Comparison of ENCODE assay signal across 20 cellular contexts in the genomic region with DNA sequence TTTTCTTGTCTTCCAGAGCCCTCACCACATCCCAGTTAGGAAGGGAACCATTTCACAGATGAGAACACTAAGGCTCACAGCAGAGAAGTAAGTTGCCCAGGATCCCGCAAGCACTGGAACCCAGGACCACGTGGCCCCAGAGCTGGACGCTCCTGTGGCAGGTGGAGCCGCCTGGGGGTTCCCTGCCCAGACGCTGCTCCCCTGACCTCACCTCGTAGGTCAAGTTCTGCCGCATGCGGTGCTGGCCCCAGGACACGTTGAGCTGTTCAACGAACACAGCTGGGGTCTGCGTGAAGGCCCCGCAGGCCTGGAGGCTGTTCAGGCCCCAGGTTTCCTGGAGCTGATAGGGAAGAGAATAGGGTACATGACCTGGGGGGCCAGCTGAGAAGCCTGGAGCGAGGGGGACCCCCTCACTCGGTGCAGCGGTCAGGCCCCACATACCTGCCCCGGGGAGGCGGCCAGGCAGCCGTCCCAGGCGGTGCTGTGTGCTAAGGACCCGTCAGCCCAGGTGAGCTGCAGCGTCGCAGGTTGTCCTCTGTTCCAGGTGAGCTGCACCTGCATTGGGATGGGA. TPM values are rescaled to one million over a fixed set of nuclear protein-coding genes. Genes with fewer than 3 reads are reported as not detected.
DNase-seq lines count a peak whose midpoint lies in the region; ATAC-seq and TF ChIP-seq lines count a peak whose summit lies in the region.
"Had no signal": no experiment of that assay in that cellular context is flagged by ENCODE, and none has a peak within 500 bp of the region (broad histone marks: within the 10 kb centered on the region; RNA-seq: fewer than 3 reads in every experiment).

No MANE protein-coding gene starts in this region.

- no peaks in the 10 kb centered on the region for H3K79me2 ChIP-seq in osteoblast (ENCODE audit: insufficient read depth, low read length)

- ATAC-seq in Right ventricle myocardium superior (ENCODE audit: poor library complexity) (no peak), Right ventricle myocardium inferior (no peak), GM18511 (IDR thresholded peaks at IDR 0.05; ENCODE audit: unreplicated experiment) (no peak), HG03139 (IDR thresholded peaks at IDR 0.05; ENCODE audit: unreplicated experiment) (no peak)

- H3K27me3 ChIP-seq in osteoblast (ENCODE audit: insufficient read depth, low read length), result no peaks in the 10 kb centered on the region
- H3K27me3 ChIP-seq: BE2C had no signal

- no peaks in the 10 kb centered on the region for H3K4me1 ChIP-seq in osteoblast (ENCODE audit: insufficient read depth, low read length)
- H3K4me1 ChIP-seq: BE2C had no signal

- H3K9me3 ChIP-seq in osteoblast (ENCODE audit: low read depth, low read length), result no peaks in the 10 kb centered on the region
- H3K9me3 ChIP-seq: BE2C had no signal

- peak; percentile 34 for DNase-seq in Right ventricle myocardium superior
- DNase-seq in Right ventricle myocardium inferior (ENCODE audit: missing footprints), result no peak
- peak; percentile 14 for DNase-seq in D341Med (ENCODE audit: low spot score)
- DNase-seq in glutamatergic neuron, result peak; percentile 5
- peak; percentile 84 for DNase-seq in osteoblast (ENCODE audit: insufficient read length, low spot score, missing footprints)
- DNase-seq in immature natural killer cell, result no peak
- DNase-seq: 8988T, ACHN, BE2C, IMR-90, MM.1S, NCI-H1694, NCI-H2029 treated with DMSO at 0.1 percent for 48 hours, NCI-H446 treated with DMSO at 0.1 percent for 48 hours, NCI-H526 treated with DMSO at 0.1 percent for 48 hours, PC-9, SHP77 had no signal

- H3K4me3 ChIP-seq in osteoblast (ENCODE audit: insufficient read depth, low read length), result no peak overlapping the region
- H3K4me3 ChIP-seq: PC-9 had no signal

- H3K27ac Mint-ChIP-seq in glutamatergic neuron (ENCODE audit: unreplicated experiment), result no peak overlapping the region
- no peak overlapping the region for H3K27ac Mint-ChIP-seq in immature natural killer cell

- no peak overlapping the region for H3K4me2 ChIP-seq in osteoblast (ENCODE audit: insufficient read depth, low read length)
- H3K4me2 ChIP-seq: KMS-11, PC-9 had no signal

- H3K4me1 Mint-ChIP-seq in glutamatergic neuron (ENCODE audit: low read depth, unreplicated experiment) (peaks cover 11% of the 10 kb centered on the region), immature natural killer cell (no peaks in the 10 kb centered on the region)

- no peak overlapping the region for H3K27ac ChIP-seq in osteoblast (ENCODE audit: low read depth, low read length)
- H3K27ac ChIP-seq: KMS-11, PC-9 had no signal

- H3K27me3 Mint-ChIP-seq in glutamatergic neuron (ENCODE audit: unreplicated experiment) (peaks cover 21% of the 10 kb centered on the region), immature natural killer cell (ENCODE audit: low read depth in 3 of 3) (peaks cover 0 to 3% (median 0%) of the 10 kb centered on the region in 3 donors)

- H3K4me3 Mint-ChIP-seq in glutamatergic neuron (ENCODE audit: unreplicated experiment) (no peak overlapping the region), immature natural killer cell (no peak overlapping the region)

- no peaks in the 10 kb centered on the region for H4K20me1 ChIP-seq in osteoblast (ENCODE audit: insufficient read depth, low read length)

- intact Hi-C loops in Right ventricle myocardium superior (cut with DNase I), result loop anchor here (5.0 to 10.0 kb wide), 4 partner anchors 245 to 665 kb away; no protein-coding TSS in a partner anchor
- intact Hi-C loops in Right ventricle myocardium inferior (cut with DNase I), result loop anchor here (5.0 kb wide), 1 partner anchor 413 kb away; no protein-coding TSS in a partner anchor

- H3K36me3 Mint-ChIP-seq in glutamatergic neuron (ENCODE audit: unreplicated experiment) (no peaks in the 10 kb centered on the region), immature natural killer cell (no peaks in the 10 kb centered on the region)

- no peak overlapping the region for H2AFZ ChIP-seq in osteoblast (ENCODE audit: low read length)
- H2AFZ ChIP-seq: PC-9 had no signal

- no peaks in the 10 kb centered on the region for H3K36me3 ChIP-seq in osteoblast (ENCODE audit: insufficient read depth, low read length)
- H3K36me3 ChIP-seq: BE2C had no signal

- TF ChIP-seq CTCF in glutamatergic neuron (IDR thresholded peaks at IDR 0.05; ENCODE audit: partially characterized antibody, unreplicated experiment) (no peak), osteoblast (IDR thresholded peaks at IDR 0.05; ENCODE audit: extremely low read depth, low read depth, low read length) (no peak)

- H3K9me3 Mint-ChIP-seq in glutamatergic neuron (ENCODE audit: unreplicated experiment) (peaks cover 3% of the 10 kb centered on the region), immature natural killer cell (no peaks in the 10 kb centered on the region)

RNA-seq across cellular contexts. Expression of gene RMI2, which starts 54.1 kb away (rescaled TPM):
- total RNA-seq in Right ventricle myocardium superior, result 0.48 TPM
- 0.76 TPM for total RNA-seq in Right ventricle myocardium inferior
- total RNA-seq in glutamatergic neuron (ENCODE audit: unreplicated experiment), result 4.2 TPM
- total RNA-seq in osteoblast, result 1.4 and 1.8 TPM in 2 replicates
- 1 to 10 TPM; 1.6 to 5.5 (median 5.2) TPM for polyA plus RNA-seq in immature natural killer cell

Comparison
In these comparisons a context has a peak if more than half of its experiments do, and no peak if none do; other contexts are left out.
1. DNase-seq: peak in Right ventricle myocardium superior (single experiment), D341Med (single experiment), glutamatergic neuron (single experiment) and osteoblast (single experiment); none in Right ventricle myocardium inferior (single experiment) and immature natural killer cell (0 of 3).